In genomic region chr7:73992104-73992562, GRCh38 we compare ENCODE assay signal across 10 cellular contexts. TPM values are rescaled to one million over a fixed set of nuclear protein-coding genes. Genes with fewer than 3 reads are reported as not detected.
DNase-seq lines count a peak whose midpoint lies in the region; ATAC-seq and TF ChIP-seq lines count a peak whose summit lies in the region.
"Had no signal": no experiment of that assay in that cellular context is flagged by ENCODE, and none has a peak within 500 bp of the region (broad histone marks: within the 10 kb centered on the region; RNA-seq: fewer than 3 reads in every experiment).

No MANE protein-coding gene starts in this region.

- no peak for TF ChIP-seq RAD21 in Ishikawa (IDR thresholded peaks at IDR 0.05; ENCODE audit: low read depth)

- peaks cover 3% of the 10 kb centered on the region for H3K4me1 ChIP-seq in mucosa of descending colon (ENCODE audit: low read depth)
- H3K4me1 ChIP-seq in transverse colon = peaks cover 11 to 24% (median 21%) of the 10 kb centered on the region in 4 donors

- intact Hi-C loops in mucosa of descending colon (cut with DNase I, micrococcal nuclease) (no loop called here), transverse colon (cut with DNase I; ENCODE audit: low total_unique reads) (no loop called here)

- H3K27ac ChIP-seq in transverse colon = peak overlapping the region; percentile 46 to 75 (median 66)

- peak; percentile 18 for DNase-seq in epithelial cell of esophagus (ENCODE audit: low read depth)
- DNase-seq in mucosa of descending colon = peak in 2 of 3 donors; percentile 62 to 66
- DNase-seq in transverse colon = no peak
- DNase-seq in cerebellar nuclear complex (lab: John Stamatoyannopoulos, UW) = no peak
- DNase-seq in D341Med (ENCODE audit: low spot score) = no peak
- DNase-seq: DMS 273 treated with DMSO at 0.1 percent for 48 hours had no signal

- H3K4me3 ChIP-seq in epithelial cell of esophagus (ENCODE audit: low read length) (no peak overlapping the region), mucosa of descending colon (no peak overlapping the region), transverse colon (no peak overlapping the region)

- ATAC-seq in mucosa of descending colon (no peak), HG03442 (IDR thresholded peaks at IDR 0.05; ENCODE audit: unreplicated experiment) (no peak), HG02678 (IDR thresholded peaks at IDR 0.05; ENCODE audit: unreplicated experiment) (no peak)
- ATAC-seq: esophagus mucosa had no signal

- H3K27me3 ChIP-seq in transverse colon = no peaks in the 10 kb centered on the region

- TF ChIP-seq POLR2A in transverse colon (IDR thresholded peaks at IDR 0.05) = no peak

- 67 to 93% methylated on average over 8 to 18 of the region's 18 CpGs for WGBS in transverse colon (ENCODE audit: low coverage in 1 of 2), 2 donors

- TF ChIP-seq CTCF in epithelial cell of esophagus (IDR thresholded peaks at IDR 0.05; ENCODE audit: insufficient read depth, low read depth, low read length, missing control alignments) = no peak
- TF ChIP-seq CTCF in mucosa of descending colon (IDR thresholded peaks at IDR 0.05) = no peak
- no peak for TF ChIP-seq CTCF in transverse colon (IDR thresholded peaks at IDR 0.05)

- peaks cover 12% of the 10 kb centered on the region for H3K9me3 ChIP-seq in mucosa of descending colon
- peaks cover 5 to 12% of the 10 kb centered on the region in 2 donors for H3K9me3 ChIP-seq in transverse colon

- TF ChIP-seq EP300 in Ishikawa (IDR thresholded peaks at IDR 0.05; ENCODE audit: borderline replicate concordance) (no peak), transverse colon (IDR thresholded peaks at IDR 0.05; ENCODE audit: low read depth) (no peak)

- in situ Hi-C loops in transverse colon (cut with MboI; ENCODE audit: low pct_ligation_motif_present in 1 of 4, low pct_unique_long_range_greater_than_20kb in 1 of 4, low sequenced_read_pairs in 3 of 4) = no loop called here

- H3K36me3 ChIP-seq in mucosa of descending colon (ENCODE audit: low read depth) = no peaks in the 10 kb centered on the region
- no peaks in the 10 kb centered on the region for H3K36me3 ChIP-seq in transverse colon

TF ChIP-seq in Ishikawa, 13 proteins besides CTCF, POLR2A, EP300 and RAD21:
- TF ChIP-seq YY1 (IDR thresholded peaks at IDR 0.05; ENCODE audit: low read depth) (no peak), ZBTB7A (IDR thresholded peaks at IDR 0.05; ENCODE audit: low read depth) (no peak), TEAD4 (IDR thresholded peaks at IDR 0.05) (no peak; the same call in 1 of the 2 replicates), MAX (IDR thresholded peaks at IDR 0.05) (no peak), CEBPB (IDR thresholded peaks at IDR 0.05) (peak; percentile 69), USF1 (IDR thresholded peaks at IDR 0.05) (no peak), TAF1 (IDR thresholded peaks at IDR 0.05; ENCODE audit: low read depth) (no peak)

RNA-seq across cellular contexts. Expression of gene ELN, which starts 35.8 kb away (rescaled TPM):
- 10 to 100 TPM in 2 of 3 donors, 1 to 10 TPM in 1; 5.0 to 43.4 (median 20.5) TPM for total RNA-seq in mucosa of descending colon
- 100 to 1,000 TPM in 1 of 4 donors, 10 to 100 TPM in 2, 1 to 10 TPM in 1; 8.4 to 147 (median 25.8) TPM for total RNA-seq in transverse colon

Comparison
In these comparisons a context has a peak if more than half of its experiments do, and no peak if none do; other contexts are left out.
1. DNase-seq: peak in epithelial cell of esophagus (single experiment) and mucosa of descending colon (2 of 3); none in transverse colon (single experiment), cerebellar nuclear complex (0 of 2) and D341Med (single experiment).